In the genomic region with DNA sequence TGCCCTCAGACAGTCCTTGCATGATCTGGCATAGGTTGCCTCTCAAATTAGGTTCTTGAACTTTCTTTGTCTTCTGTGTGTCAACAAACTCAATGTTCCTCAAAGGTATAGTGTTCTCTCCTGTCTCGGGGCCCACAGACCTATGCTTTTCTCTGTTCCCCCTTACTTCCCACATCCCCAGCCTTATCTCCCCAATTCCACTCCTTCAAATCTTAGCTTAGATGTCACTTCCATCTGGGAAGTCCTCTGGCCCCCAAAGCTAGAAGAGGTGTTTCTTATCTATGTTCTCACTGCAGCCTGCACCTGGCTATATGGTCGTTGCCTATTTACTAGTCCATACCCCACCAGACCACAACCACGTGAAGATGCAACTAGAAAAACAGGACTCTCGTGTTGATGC, we compare ENCODE assay signal across 28 cellular contexts.
"Had no signal": no experiment of that assay in that cellular context is flagged by ENCODE, and none has a peak within 500 bp of the region (broad histone marks: within the 10 kb centered on the region; RNA-seq: fewer than 3 reads in every experiment).

No MANE protein-coding gene starts in this region.

- H3K27ac Mint-ChIP-seq: stimulated activated effector memory CD8-positive, alpha-beta T cell treated with anti-CD3 and anti-CD28 coated beads, Interleukin-12 subunit alpha, Interleukin-12 subunit beta, amount 100 ng/mL, for 72 hours; stimulated activated memory B cell treated with anti-CD40 and anti-IgM and Interleukin-4, amounts not matched to agents 10 μg/mL and 1 μg/mL and 100 μg/mL, for 72 hours; stimulated activated naive B cell treated with anti-CD40 and anti-IgM and Interleukin-4, amounts not matched to agents 10 μg/mL and 1 μg/mL and 100 μg/mL, for 72 hours; stimulated activated naive CD8-positive, alpha-beta T cell treated with anti-CD3 and anti-CD28 coated beads, Interleukin-15, amount 100 ng/mL, for 72 hours; stimulated activated naive CD8-positive, alpha-beta T cell treated with anti-CD3 and anti-CD28 coated beads, Interleukin-15, Interleukin-2, amounts not matched to agents 100 ng/mL and 50 ng/mL, for 24 hours; type B pancreatic cell had no signal

- H3K27ac ChIP-seq: stomach, suprapubic skin, testis, thoracic aorta, thyroid gland, tibial artery, tibial nerve, transverse colon, upper lobe of left lung, upper lobe of right lung, uterus, vagina had no signal

- H3K4me3 Mint-ChIP-seq: stimulated activated effector memory CD8-positive, alpha-beta T cell treated with anti-CD3 and anti-CD28 coated beads, Interleukin-12 subunit alpha, Interleukin-12 subunit beta, amount 100 ng/mL, for 72 hours; stimulated activated memory B cell treated with anti-CD40 and anti-IgM and Interleukin-4, amounts not matched to agents 10 μg/mL and 1 μg/mL and 100 μg/mL, for 72 hours; stimulated activated naive B cell treated with anti-CD40 and anti-IgM and Interleukin-4, amounts not matched to agents 10 μg/mL and 1 μg/mL and 100 μg/mL, for 72 hours; stimulated activated naive CD8-positive, alpha-beta T cell treated with anti-CD3 and anti-CD28 coated beads, Interleukin-15, amount 100 ng/mL, for 72 hours; stimulated activated naive CD8-positive, alpha-beta T cell treated with anti-CD3 and anti-CD28 coated beads, Interleukin-15, Interleukin-2, amounts not matched to agents 100 ng/mL and 50 ng/mL, for 24 hours; type B pancreatic cell had no signal

- H3K9me3 Mint-ChIP-seq: stimulated activated effector memory CD8-positive, alpha-beta T cell treated with anti-CD3 and anti-CD28 coated beads, Interleukin-12 subunit alpha, Interleukin-12 subunit beta, amount 100 ng/mL, for 72 hours; stimulated activated memory B cell treated with anti-CD40 and anti-IgM and Interleukin-4, amounts not matched to agents 10 μg/mL and 1 μg/mL and 100 μg/mL, for 72 hours; stimulated activated naive B cell treated with anti-CD40 and anti-IgM and Interleukin-4, amounts not matched to agents 10 μg/mL and 1 μg/mL and 100 μg/mL, for 72 hours; stimulated activated naive CD8-positive, alpha-beta T cell treated with anti-CD3 and anti-CD28 coated beads, Interleukin-15, amount 100 ng/mL, for 72 hours; stimulated activated naive CD8-positive, alpha-beta T cell treated with anti-CD3 and anti-CD28 coated beads, Interleukin-15, Interleukin-2, amounts not matched to agents 100 ng/mL and 50 ng/mL, for 24 hours; type B pancreatic cell had no signal

- H3K27me3 Mint-ChIP-seq: stimulated activated naive B cell treated with anti-CD40 and anti-IgM and Interleukin-4, amounts not matched to agents 10 μg/mL and 1 μg/mL and 100 μg/mL, for 72 hours; stimulated activated naive CD8-positive, alpha-beta T cell treated with anti-CD3 and anti-CD28 coated beads, Interleukin-15, Interleukin-2, amounts not matched to agents 100 ng/mL and 50 ng/mL, for 24 hours had no signal

- H3K4me1 ChIP-seq: stomach, tibial artery, transverse colon, upper lobe of left lung, upper lobe of right lung, uterus, vagina had no signal

- H3K4me1 Mint-ChIP-seq: stimulated activated effector memory CD8-positive, alpha-beta T cell treated with anti-CD3 and anti-CD28 coated beads, Interleukin-12 subunit alpha, Interleukin-12 subunit beta, amount 100 ng/mL, for 72 hours; stimulated activated memory B cell treated with anti-CD40 and anti-IgM and Interleukin-4, amounts not matched to agents 10 μg/mL and 1 μg/mL and 100 μg/mL, for 72 hours; stimulated activated naive B cell treated with anti-CD40 and anti-IgM and Interleukin-4, amounts not matched to agents 10 μg/mL and 1 μg/mL and 100 μg/mL, for 72 hours; stimulated activated naive CD8-positive, alpha-beta T cell treated with anti-CD3 and anti-CD28 coated beads, Interleukin-15, amount 100 ng/mL, for 72 hours had no signal

- H3K4me3 ChIP-seq: stomach, suprapubic skin, testis, thoracic aorta, thyroid gland, tibial artery, tibial nerve, transverse colon, upper lobe of left lung, upper lobe of right lung, uterus, vagina had no signal

- H3K9me3 ChIP-seq: stomach, suprapubic skin, testis, thoracic aorta, thyroid gland, tibial artery, tibial nerve, transverse colon, upper lobe of left lung, upper lobe of right lung, uterus, vagina had no signal

- H3K27me3 ChIP-seq: stomach, testis, thyroid gland, tibial nerve, transverse colon, upper lobe of left lung, upper lobe of right lung, uterus, vagina had no signal

- DNase-seq: stimulated activated CD4-positive, alpha-beta T cell treated with anti-CD3 and anti-CD28 coated beads, Interleukin-2, amount 100 ng/mL, for 48 hours; stimulated activated CD4-positive, alpha-beta T cell treated with anti-CD3 and anti-CD28 coated beads, Interleukin-4, amount 100 ng/mL, for 1 hour; stimulated activated CD4-positive, alpha-beta T cell treated with anti-CD3 and anti-CD28 coated beads, Interleukin-4, amount 100 ng/mL, for 24 hours; stimulated activated CD4-positive, alpha-beta T cell treated with anti-CD3 and anti-CD28 coated beads, Interleukin-4, amount 100 ng/mL, for 4 hours; stimulated activated CD8-positive, alpha-beta memory T cell treated with anti-CD3 and anti-CD28 coated beads, Interleukin-4, amount 100 ng/mL, for 48 hours; stimulated activated naive B cell treated with anti-CD40 and anti-IgM and Interleukin-4, amounts not matched to agents 10 μg/mL and 1 μg/mL and 100 μg/mL, for 72 hours; stimulated activated naive CD4-positive, alpha-beta T cell; stimulated activated naive CD4-positive, alpha-beta T cell treated with Interleukin-2 at 50 U/mL for 16 hours; stimulated activated naive CD8-positive, alpha-beta T cell treated with anti-CD3 and anti-CD28 coated beads, Interleukin-15, amount 100 ng/mL, for 72 hours; stimulated activated naive CD8-positive, alpha-beta T cell treated with anti-CD3 and anti-CD28 coated beads, Interleukin-15, Interleukin-2, amounts not matched to agents 100 U/mL and 50 U/mL, for 24 hours; stomach; substantia nigra; testis; thyroid gland; tibial artery; transverse colon; trophoblast cell; upper lobe of left lung; upper lobe of right lung; uterus had no signal

- H3K36me3 ChIP-seq: stomach, suprapubic skin, thoracic aorta, thyroid gland, tibial artery, tibial nerve, transverse colon, upper lobe of left lung, upper lobe of right lung, uterus, vagina had no signal

- H3K36me3 Mint-ChIP-seq: stimulated activated effector memory CD8-positive, alpha-beta T cell treated with anti-CD3 and anti-CD28 coated beads, Interleukin-12 subunit alpha, Interleukin-12 subunit beta, amount 100 ng/mL, for 72 hours; stimulated activated memory B cell treated with anti-CD40 and anti-IgM and Interleukin-4, amounts not matched to agents 10 μg/mL and 1 μg/mL and 100 μg/mL, for 72 hours; stimulated activated naive B cell treated with anti-CD40 and anti-IgM and Interleukin-4, amounts not matched to agents 10 μg/mL and 1 μg/mL and 100 μg/mL, for 72 hours; type B pancreatic cell had no signal
